Comparison of ENCODE assay signal across 8 cellular contexts in genomic region chr2:263022-263738, GRCh38. TPM values are rescaled to one million over a fixed set of nuclear protein-coding genes. Genes with fewer than 3 reads are reported as not detected.
DNase-seq lines count a peak whose midpoint lies in the region; ATAC-seq and TF ChIP-seq lines count a peak whose summit lies in the region.

No MANE protein-coding gene starts in this region.

- POLR2A ChIA-PET in CD4-positive, alpha-beta T cell (lab: Charles Lee): interaction anchor here (0.8 to 1.2 kb wide), 3 partner anchors 17 to 87 kb away, joined by 3 to 6 read pairs (median 4); no protein-coding TSS in a partner anchor
- POLR2A ChIA-PET in OCI-LY7 (lab: Charles Lee): no interaction called here

- intact Hi-C loops in CD4-positive, alpha-beta T cell (cut with DNase I, micrococcal nuclease): loop anchor here (5.0 to 10.0 kb wide), 4 partner anchors 81 to 414 kb away; partner anchors contain the start of gene TMEM18 (in 1 of the 2)
- intact Hi-C loops in OCI-LY7 (cut with micrococcal nuclease; ENCODE audit: unreplicated experiment): loop anchor here (10.0 kb wide), 1 partner anchor 172 kb away; no protein-coding TSS in a partner anchor

- CTCF ChIA-PET in CD4-positive, alpha-beta T cell (lab: Charles Lee): interaction anchor here (1.3 kb wide), 2 partner anchors 16 to 17 kb away, joined by 4 read pairs; no protein-coding TSS in a partner anchor
- CTCF ChIA-PET in OCI-LY7 (lab: Charles Lee; ENCODE audit: unreplicated experiment): no interaction called here

- H3K27ac ChIP-seq in CD4-positive, alpha-beta T cell (ENCODE audit: low read depth, low read length): peak overlapping the region; percentile 64
- no peak overlapping the region for H3K27ac ChIP-seq in OCI-LY7 (ENCODE audit: low read depth, low read length, poor library complexity, severe bottlenecking)
- H3K27ac ChIP-seq in esophagus (ENCODE audit: low read depth in 2 of 2, low read length in 1 of 2): peak overlapping the region; percentile 82 to 91
- no peak overlapping the region for H3K27ac ChIP-seq in neutrophil

- H3K36me3 Mint-ChIP-seq in CD4-positive, alpha-beta T cell (ENCODE audit: low read depth): peaks cover 44% of the 10 kb centered on the region

- BruUV-seq in OCI-LY7 (replicated peaks; lab: Mats Ljungman, UMichigan): no TSS peak

- in situ Hi-C loops in HAP-1 (cut with MboI; ENCODE audit: low sequenced_read_pairs): no loop called here

- no peak overlapping the region for H2AFZ ChIP-seq in OCI-LY7 (ENCODE audit: low read length)

- no peak for TF ChIP-seq CTCF in CD4-positive, alpha-beta T cell (IDR thresholded peaks at IDR 0.05)
- TF ChIP-seq CTCF in OCI-LY7 (conservative IDR thresholded peaks at IDR 0.05; ENCODE audit: low read length) (no peak), neutrophil (IDR thresholded peaks at IDR 0.05) (no peak)

- no peak for DNase-seq in CD4-positive, alpha-beta T cell
- DNase-seq in OCI-LY7 (ENCODE audit: low spot score): no peak
- DNase-seq in HAP-1 (ENCODE audit: low spot score in 2 of 2): no peak
- no peak for DNase-seq in D341Med (ENCODE audit: low spot score)

- peaks cover 31% of the 10 kb centered on the region for H4K20me1 ChIP-seq in OCI-LY7 (ENCODE audit: insufficient read depth, low read length)

- H3K27me3 ChIP-seq in CD4-positive, alpha-beta T cell (ENCODE audit: control insufficient read depth, insufficient read depth, low read length): no peaks in the 10 kb centered on the region
- H3K27me3 ChIP-seq in esophagus (ENCODE audit: control insufficient read depth in 1 of 2, insufficient read depth in 2 of 2, low read length in 2 of 2) (no peaks in the 10 kb centered on the region), neutrophil (peaks cover 14% of the 10 kb centered on the region), HAP-1 (ENCODE audit: low read depth) (no peaks in the 10 kb centered on the region)

- peak overlapping the region; percentile 95 for H3K4me3 Mint-ChIP-seq in CD4-positive, alpha-beta T cell

- no peak for ATAC-seq in CD4-positive, alpha-beta T cell (ENCODE audit: poor library complexity)
- no peak for ATAC-seq in HG02870 (IDR thresholded peaks at IDR 0.05; ENCODE audit: unreplicated experiment)
- ATAC-seq in HG03342 (IDR thresholded peaks at IDR 0.05; ENCODE audit: unreplicated experiment): no peak

- H3K9me3 Mint-ChIP-seq in CD4-positive, alpha-beta T cell: peaks cover 2% of the 10 kb centered on the region

- H3K4me2 ChIP-seq in OCI-LY7 (ENCODE audit: low read length): peak overlapping the region; percentile 80; the same call in 1 of the 2 replicates

- H3K4me1 Mint-ChIP-seq in CD4-positive, alpha-beta T cell (ENCODE audit: low read depth): peaks cover 48% of the 10 kb centered on the region

- H3K79me2 ChIP-seq in OCI-LY7 (ENCODE audit: insufficient read depth, low read depth, low read length): peaks cover 33% of the 10 kb centered on the region

- H3K36me3 ChIP-seq in OCI-LY7 (ENCODE audit: insufficient read depth, low read length) (peaks cover 17% of the 10 kb centered on the region), esophagus (ENCODE audit: control insufficient read depth in 2 of 2, insufficient read depth in 2 of 2, low read length in 1 of 2) (no peaks in the 10 kb centered on the region), neutrophil (no peaks in the 10 kb centered on the region), HAP-1 (replicated peaks) (no peaks in the 10 kb centered on the region)

- H3K9me2 ChIP-seq in OCI-LY7 (ENCODE audit: insufficient read depth, low read length): no peaks in the 10 kb centered on the region

- peaks cover 38% of the 10 kb centered on the region for H3K4me1 ChIP-seq in OCI-LY7 (ENCODE audit: insufficient read depth, low read length, poor library complexity, severe bottlenecking)
- H3K4me1 ChIP-seq in esophagus (ENCODE audit: control insufficient read depth in 2 of 2, insufficient read depth in 2 of 2, low read length in 1 of 2): no peaks in the 10 kb centered on the region
- peaks cover 18 to 19% of the 10 kb centered on the region in 2 experiments for H3K4me1 ChIP-seq in neutrophil (ENCODE audit: control insufficient read depth in 1 of 2, insufficient read depth in 1 of 2, low read depth in 1 of 2, low read length in 1 of 2)
- peaks cover 23% of the 10 kb centered on the region for H3K4me1 ChIP-seq in HAP-1

- 28 to 29% methylated on average over 42 of the region's 42 CpGs for WGBS in esophagus, 2 donors

- H3K4me3 ChIP-seq in OCI-LY7 (ENCODE audit: low read depth, low read length, poor library complexity, severe bottlenecking): peak overlapping the region; percentile 89
- peak overlapping the region; percentile 94 to 97 for H3K4me3 ChIP-seq in esophagus (ENCODE audit: low read depth in 1 of 2, low read length in 2 of 2)
- peak overlapping the region; percentile 74 to 91 for H3K4me3 ChIP-seq in neutrophil (ENCODE audit: low read depth in 1 of 2, low read length in 1 of 2)
- H3K4me3 ChIP-seq in HAP-1: no peak overlapping the region

- no peaks in the 10 kb centered on the region for H3K27me3 Mint-ChIP-seq in CD4-positive, alpha-beta T cell

- peak overlapping the region; percentile 99 for H3K27ac Mint-ChIP-seq in CD4-positive, alpha-beta T cell

- no peaks in the 10 kb centered on the region for H3K9me3 ChIP-seq in CD4-positive, alpha-beta T cell (ENCODE audit: control insufficient read depth, low read length)
- H3K9me3 ChIP-seq in OCI-LY7 (ENCODE audit: low read length): peaks cover 4% of the 10 kb centered on the region; the same call in 1 of the 2 replicates
- H3K9me3 ChIP-seq in esophagus (ENCODE audit: control insufficient read depth in 2 of 2, insufficient read depth in 1 of 2, low read depth in 1 of 2, low read length in 1 of 2): no peaks in the 10 kb centered on the region
- H3K9me3 ChIP-seq in neutrophil: no peaks in the 10 kb centered on the region
- H3K9me3 ChIP-seq in HAP-1: peaks cover 2% of the 10 kb centered on the region; the same call in 1 of the 2 replicates

RNA-seq across cellular contexts. Expression of gene SH3YL1, which starts 0.7 kb away (rescaled TPM):
- total RNA-seq in CD4-positive, alpha-beta T cell: 10 to 100 TPM; 59.7 to 61.9 TPM
- 20.3 and 30.9 TPM in 2 replicates for total RNA-seq in OCI-LY7 (2014; rRNA removed; shearing (Covaris generic))
- total RNA-seq in OCI-LY7 (2022): 21.3 and 26.6 TPM in 2 replicates
- 10 to 100 TPM; 57.0 to 72.5 TPM for polyA plus RNA-seq in esophagus

RNA-seq across cellular contexts. Expression of gene ACP1, which starts 1.6 kb away (rescaled TPM):
- 10 to 100 TPM; 89.7 to 93.2 TPM for total RNA-seq in CD4-positive, alpha-beta T cell
- total RNA-seq in OCI-LY7 (2014; rRNA removed; shearing (Covaris generic)): 124 and 126 TPM in 2 replicates
- 99.0 and 114 TPM in 2 replicates for total RNA-seq in OCI-LY7 (2022)
- 10 to 100 TPM; 49.7 to 59.2 TPM for polyA plus RNA-seq in esophagus

RNA-seq across cellular contexts. Expression of gene ALKAL2, which starts 24.7 kb away (rescaled TPM):
- not detected for total RNA-seq in CD4-positive, alpha-beta T cell
- total RNA-seq in OCI-LY7 (2014; rRNA removed; shearing (Covaris generic)): not detected in 2 replicates
- not detected in 2 replicates for total RNA-seq in OCI-LY7 (2022)
- 1 to 10 TPM in 1 of 2 donors, under 1 TPM in 1; 0.45 to 1.0 TPM for polyA plus RNA-seq in esophagus

Comparison
In these comparisons a context has a peak if more than half of its experiments do, and no peak if none do; other contexts are left out.
1. H3K27ac ChIP-seq: peak in CD4-positive, alpha-beta T cell (single experiment) and esophagus (2 of 2); none in OCI-LY7 (single experiment) and neutrophil (single experiment).